ENCODE assay signal across 3 cellular contexts in the genomic region with DNA sequence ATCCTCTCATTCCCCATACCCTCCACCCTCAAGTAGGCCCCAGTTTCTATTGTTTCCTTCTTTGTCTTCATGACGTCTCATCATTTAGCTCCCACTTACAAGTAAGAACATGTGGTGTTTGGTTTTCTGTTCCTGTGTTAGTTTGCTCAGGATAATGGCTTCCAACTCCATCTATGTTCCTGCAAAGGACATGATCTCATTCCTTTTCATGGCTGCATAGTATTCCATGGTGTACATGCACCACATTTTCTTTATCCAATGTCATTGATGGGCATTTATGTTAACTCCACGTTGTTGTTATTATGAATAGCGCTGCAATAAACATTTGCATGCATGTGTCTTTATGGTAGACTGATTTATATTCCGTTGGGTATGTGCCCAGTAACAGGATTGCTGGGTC. TPM values are rescaled to one million over a fixed set of nuclear protein-coding genes. Genes with fewer than 3 reads are reported as not detected.
"Had no signal": no experiment of that assay in that cellular context is flagged by ENCODE, and none has a peak within 500 bp of the region (broad histone marks: within the 10 kb centered on the region; RNA-seq: fewer than 3 reads in every experiment).

No MANE protein-coding gene starts in this region.

RNA-seq across cellular contexts. Expression of a gene that starts 45.4 kb away (rescaled TPM):
- total RNA-seq: HepG2, HT-29 had no signal
- polyA plus RNA-seq: HepG2, IgD-negative memory B cell had no signal
